8 cellular contexts compared by ENCODE assay signal in genomic region chr2:224576098-224576715, GRCh38. TPM values are rescaled to one million over a fixed set of nuclear protein-coding genes. Genes with fewer than 3 reads are reported as not detected.
DNase-seq lines count a peak whose midpoint lies in the region; ATAC-seq and TF ChIP-seq lines count a peak whose summit lies in the region.

No MANE protein-coding gene starts in this region.

- DNase-seq in activated T-cell treated with anti-CD3 and anti-CD28 coated beads, Interleukin-2, amount 50 U/mL, for 4 hours: no peak
- DNase-seq in activated T-cell treated with anti-CD3 and anti-CD28 coated beads, Interleukin-2, amount 50 U/mL, for 1 hour: no peak
- DNase-seq in stimulated activated naive CD8-positive, alpha-beta T cell treated with anti-CD3 and anti-CD28 coated beads, Interleukin-15, Interleukin-2, amounts not matched to agents 100 U/mL and 50 U/mL, for 24 hours: no peak
- DNase-seq in colonic mucosa (no peak), NCI-H146 treated with DMSO at 0.1 percent for 48 hours (lab: John Stamatoyannopoulos, UW; ENCODE audit: unreplicated experiment) (no peak), D341Med (ENCODE audit: low spot score) (no peak)

- peaks cover 90% of the 10 kb centered on the region for H3K4me1 Mint-ChIP-seq in activated T-cell treated with anti-CD3 and anti-CD28 coated beads, Interleukin-2, amount 50 U/mL, for 4 hours (ENCODE audit: low read depth)

- H3K9me3 ChIP-seq in SU-DHL-6 (ENCODE audit: insufficient read depth, low read length) (no peaks in the 10 kb centered on the region), colonic mucosa (no peaks in the 10 kb centered on the region)

- H3K9ac ChIP-seq in SU-DHL-6 (ENCODE audit: low read length) (peak overlapping the region; percentile 10; the same call in 1 of the 2 replicates), colonic mucosa (ENCODE audit: low read depth in 2 of 2, low read length in 2 of 2) (no peak overlapping the region)

- H3K4me3 ChIP-seq in SU-DHL-6 (ENCODE audit: insufficient read depth, low read length, poor library complexity, severe bottlenecking): peak overlapping the region; percentile 16
- no peak overlapping the region for H3K4me3 ChIP-seq in colonic mucosa

- H3K27me3 ChIP-seq in SU-DHL-6 (ENCODE audit: low read length) (no peaks in the 10 kb centered on the region), colonic mucosa (no peaks in the 10 kb centered on the region)

- ATAC-seq in activated T-cell treated with anti-CD3 and anti-CD28 coated beads, Interleukin-2, amount 50 U/mL, for 4 hours: peak; percentile 38 to 43
- ATAC-seq in HG02885 (IDR thresholded peaks at IDR 0.05; ENCODE audit: poor library complexity, unreplicated experiment): peak; percentile 86
- ATAC-seq in stimulated activated naive CD8-positive, alpha-beta T cell treated with anti-CD3 and anti-CD28 coated beads, Interleukin-15, Interleukin-2, amounts not matched to agents 100 U/mL and 50 U/mL, for 24 hours: peak; percentile 78

- H3K36me3 ChIP-seq in SU-DHL-6 (ENCODE audit: low read length) (peaks cover 10% of the 10 kb centered on the region), colonic mucosa (no peaks in the 10 kb centered on the region)

- H3K27me3 Mint-ChIP-seq in activated T-cell treated with anti-CD3 and anti-CD28 coated beads, Interleukin-2, amount 50 U/mL, for 4 hours (ENCODE audit: low read depth): no peaks in the 10 kb centered on the region

- H3F3A ChIP-seq in SU-DHL-6 (ENCODE audit: insufficient read depth): peaks cover 66% of the 10 kb centered on the region

- peak overlapping the region; percentile 6 for H3K4me3 Mint-ChIP-seq in activated T-cell treated with anti-CD3 and anti-CD28 coated beads, Interleukin-2, amount 50 U/mL, for 4 hours

- intact Hi-C loops in colonic mucosa (cut with DNase I): loop anchor here (10.0 kb wide), 1 partner anchor 51 kb away; no protein-coding TSS in a partner anchor

- H3K4me1 ChIP-seq in colonic mucosa: peaks cover 13% of the 10 kb centered on the region

- peaks cover 2% of the 10 kb centered on the region for H3K36me3 Mint-ChIP-seq in activated T-cell treated with anti-CD3 and anti-CD28 coated beads, Interleukin-2, amount 50 U/mL, for 4 hours (ENCODE audit: insufficient read depth)

- H3K27ac ChIP-seq in SU-DHL-6 (ENCODE audit: low read depth, low read length): peak overlapping the region; percentile 80
- no peak overlapping the region for H3K27ac ChIP-seq in colonic mucosa

- H3K4me2 ChIP-seq in SU-DHL-6 (ENCODE audit: low read depth, low read length, poor library complexity, severe bottlenecking): peak overlapping the region; percentile 98

- no peaks in the 10 kb centered on the region for H3K9me2 ChIP-seq in SU-DHL-6 (replicated peaks; ENCODE audit: insufficient read depth, low read length)

- H4K20me1 ChIP-seq in SU-DHL-6 (ENCODE audit: low read depth, low read length): peaks cover 60% of the 10 kb centered on the region

- no peak overlapping the region for H2AFZ ChIP-seq in SU-DHL-6 (ENCODE audit: low read depth, low read length, severe bottlenecking)

- TF ChIP-seq CTCF in SU-DHL-6 (IDR thresholded peaks at IDR 0.05; ENCODE audit: insufficient read depth, low read length, poor library complexity, severe bottlenecking) (no peak), colonic mucosa (IDR thresholded peaks at IDR 0.05) (no peak)

- no peaks in the 10 kb centered on the region for H3K9me3 Mint-ChIP-seq in activated T-cell treated with anti-CD3 and anti-CD28 coated beads, Interleukin-2, amount 50 U/mL, for 4 hours

- H3K79me2 ChIP-seq in SU-DHL-6 (ENCODE audit: insufficient read depth, low read length): peaks cover 100% of the 10 kb centered on the region

RNA-seq across cellular contexts. Expression of gene CUL3, which starts 9.0 kb away (rescaled TPM):
- 10 to 100 TPM; 83.4 to 88.8 (median 85.2) TPM for total RNA-seq in activated T-cell treated with anti-CD3 and anti-CD28 coated beads, Interleukin-2, amount 50 U/mL, for 4 hours
- 10 to 100 TPM; 83.9 to 88.3 TPM for total RNA-seq in colonic mucosa
